In the genomic region with DNA sequence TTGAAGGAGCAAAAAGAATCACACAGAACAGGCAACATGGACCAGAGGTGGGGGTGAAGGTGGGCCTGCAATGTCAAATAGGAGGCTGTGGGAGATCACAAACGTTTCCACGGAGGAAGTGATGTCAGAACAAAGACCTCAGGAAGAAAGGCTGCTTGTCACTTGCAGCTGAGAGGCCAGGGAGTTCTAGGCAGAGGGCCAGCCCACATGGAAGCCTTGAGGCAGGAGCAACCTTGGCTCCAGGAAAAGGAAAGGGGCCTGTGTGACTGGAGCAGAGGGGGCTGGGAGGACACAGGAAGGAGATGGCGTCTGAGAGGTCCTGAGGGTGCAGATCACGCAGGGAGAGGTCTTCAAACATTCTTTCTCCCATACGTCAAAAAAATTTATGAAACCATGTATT, we compare ENCODE assay signal across 14 cellular contexts. TPM values are rescaled to one million over a fixed set of nuclear protein-coding genes. Genes with fewer than 3 reads are reported as not detected.
DNase-seq lines count a peak whose midpoint lies in the region; ATAC-seq and TF ChIP-seq lines count a peak whose summit lies in the region.
"Had no signal": no experiment of that assay in that cellular context is flagged by ENCODE, and none has a peak within 500 bp of the region (broad histone marks: within the 10 kb centered on the region; RNA-seq: fewer than 3 reads in every experiment).

No MANE protein-coding gene starts in this region.

- no peak for TF ChIP-seq CTCF in breast epithelium (IDR thresholded peaks at IDR 0.05)

- H3K4me3 ChIP-seq in breast epithelium: no peak overlapping the region
- H3K4me3 ChIP-seq: prostate gland had no signal

- DNase-seq in EL (peak; percentile 87), breast epithelium (ENCODE audit: low spot score in 2 of 2) (peak in 1 of 2 donors; percentile 37), left cardiac atrium (peak; percentile 69), nucleus accumbens (lab: John Stamatoyannopoulos, UW) (peak in 40 of 56 donors; percentile 2 to 77 (median 32)), NCI-H128 (lab: John Stamatoyannopoulos, UW; ENCODE audit: unreplicated experiment) (no peak), NCI-H2107 treated with DMSO at 0.1 percent for 48 hours (lab: John Stamatoyannopoulos, UW; ENCODE audit: unreplicated experiment) (no peak), NCI-H526 (lab: John Stamatoyannopoulos, UW) (no peak)
- DNase-seq: activated T-cell treated with anti-CD3 and anti-CD28 coated beads for 4 hours, NCI-H446 had no signal

- intact Hi-C loops in breast epithelium (cut with DNase I; ENCODE audit: low total_unique reads): no loop called here
- intact Hi-C loops in left cardiac atrium (cut with DNase I): no loop called here

- H3K9me3 ChIP-seq in breast epithelium: peaks cover 7 to 14% of the 10 kb centered on the region in 2 donors
- H3K9me3 ChIP-seq: prostate gland had no signal

- peak overlapping the region; percentile 29 to 34 for H3K27ac ChIP-seq in breast epithelium
- H3K27ac ChIP-seq: prostate gland had no signal

- no peaks in the 10 kb centered on the region for H3K36me3 ChIP-seq in breast epithelium

- no peaks in the 10 kb centered on the region for H3K4me1 ChIP-seq in breast epithelium
- H3K4me1 ChIP-seq: prostate gland had no signal

- TF ChIP-seq POLR2A in breast epithelium (IDR thresholded peaks at IDR 0.05): no peak

- ATAC-seq in left cardiac atrium (peak; percentile 54 to 81), HG02970 (IDR thresholded peaks at IDR 0.05; ENCODE audit: low FRiP score, unreplicated experiment) (no peak)
- ATAC-seq: Panc1 had no signal

- H3K27me3 ChIP-seq in breast epithelium: no peaks in the 10 kb centered on the region

RNA-seq across cellular contexts. Expression of gene ZNF160, which starts 16.3 kb away (rescaled TPM):
- 10 to 100 TPM; 34.9 to 87.2 (median 52.8) TPM for total RNA-seq in breast epithelium
- 10 to 100 TPM; 16.5 to 17.0 TPM for total RNA-seq in left cardiac atrium

RNA-seq across cellular contexts. Expression of gene ERVV-2, which starts 42.4 kb away (rescaled TPM):
- not detected for total RNA-seq in breast epithelium
- total RNA-seq in left cardiac atrium: not detected
- total RNA-seq: Daoy, fibroblast of lung, prostate gland had no signal

RNA-seq across cellular contexts. Expression of gene ZNF415, which starts 45.8 kb away (rescaled TPM):
- 10 to 100 TPM in 2 of 3 donors, 1 to 10 TPM in 1; 4.3 to 17.7 (median 14.1) TPM for total RNA-seq in breast epithelium
- total RNA-seq in left cardiac atrium: 10 to 100 TPM; 19.5 to 23.0 TPM

Comparison
In these comparisons a context has a peak if more than half of its experiments do, and no peak if none do; other contexts are left out.
1. DNase-seq: peak in EL (single experiment), left cardiac atrium (single experiment) and nucleus accumbens (40 of 56); none in NCI-H128 (single experiment), NCI-H2107 treated with DMSO at 0.1 percent for 48 hours (single experiment) and NCI-H526 (0 of 2).